Comparison of ENCODE assay signal across 10 cellular contexts in genomic region chr15:74179983-74180688, GRCh38. TPM values are rescaled to one million over a fixed set of nuclear protein-coding genes. Genes with fewer than 3 reads are reported as not detected.
DNase-seq lines count a peak whose midpoint lies in the region; ATAC-seq and TF ChIP-seq lines count a peak whose summit lies in the region.
"Had no signal": no experiment of that assay in that cellular context is flagged by ENCODE, and none has a peak within 500 bp of the region (broad histone marks: within the 10 kb centered on the region; RNA-seq: fewer than 3 reads in every experiment).

No MANE protein-coding gene starts in this region.

- peaks cover 26% of the 10 kb centered on the region for H3K4me1 ChIP-seq in IMR-90 (ENCODE audit: control insufficient read depth, insufficient read depth, low read length)
- peaks cover 46% of the 10 kb centered on the region for H3K4me1 ChIP-seq in stomach smooth muscle (ENCODE audit: control insufficient read depth, insufficient read depth, low read length)
- no peaks in the 10 kb centered on the region for H3K4me1 ChIP-seq in OCI-LY7 (ENCODE audit: insufficient read depth, low read length, poor library complexity, severe bottlenecking)

- H3K4me3 ChIP-seq in IMR-90 (ENCODE audit: insufficient read depth, low read depth, low read length) (no peak overlapping the region), stomach smooth muscle (ENCODE audit: low read length in 2 of 2) (no peak overlapping the region), OCI-LY7 (ENCODE audit: low read depth, low read length, poor library complexity, severe bottlenecking) (no peak overlapping the region)

- no peak overlapping the region; the same call in 1 of the 2 replicates for H2BK20ac ChIP-seq in IMR-90 (ENCODE audit: low read depth, low read length)

- peak overlapping the region in 1 of 2 experiments; percentile 9; a peak in 1 of 4 replicates for H4K8ac ChIP-seq in IMR-90 (ENCODE audit: low read depth in 2 of 2, low read length in 2 of 2)

- H3K4me3 Mint-ChIP-seq in brain (no peak overlapping the region), T-cell (no peak overlapping the region)
- H3K4me3 Mint-ChIP-seq: activated CD4-positive, alpha-beta memory T cell treated with anti-CD3 and anti-CD28 coated beads, Interleukin-2, amount 10 ng/mL, durations not matched to agents 7 days and 5 days; stimulated activated naive CD8-positive, alpha-beta T cell treated with anti-CD3 and anti-CD28 coated beads, Interleukin-15, Interleukin-2, amounts not matched to agents 100 ng/mL and 50 ng/mL, for 24 hours had no signal

- BruUV-seq in IMR-90 (replicated peaks; lab: Mats Ljungman, UMichigan) (no TSS peak), OCI-LY7 (replicated peaks; lab: Mats Ljungman, UMichigan) (no TSS peak)

- dilution Hi-C loops in IMR-90 (cut with HindIII; ENCODE audit: low sequenced_read_pairs, unreplicated experiment), result no loop called here

- H3K27ac Mint-ChIP-seq in brain (peak overlapping the region; percentile 76 to 93 (median 87)), T-cell (no peak overlapping the region)
- H3K27ac Mint-ChIP-seq: activated CD4-positive, alpha-beta memory T cell treated with anti-CD3 and anti-CD28 coated beads, Interleukin-2, amount 10 ng/mL, durations not matched to agents 7 days and 5 days; stimulated activated naive CD8-positive, alpha-beta T cell treated with anti-CD3 and anti-CD28 coated beads, Interleukin-15, Interleukin-2, amounts not matched to agents 100 ng/mL and 50 ng/mL, for 24 hours had no signal

- intact Hi-C loops in IMR-90 (cut with micrococcal nuclease) (no loop called here), OCI-LY7 (cut with micrococcal nuclease; ENCODE audit: unreplicated experiment) (no loop called here)

- in situ Hi-C loops in IMR-90 (cut with MboI; ENCODE audit: low sequenced_read_pairs), result no loop called here

- no peak overlapping the region for H3K27ac ChIP-seq in IMR-90 (ENCODE audit: insufficient read depth, low read length)
- peak overlapping the region; percentile 18 for H3K27ac ChIP-seq in stomach smooth muscle (ENCODE audit: low read length)
- no peak overlapping the region for H3K27ac ChIP-seq in OCI-LY7 (ENCODE audit: low read depth, low read length, poor library complexity, severe bottlenecking)

- H3K4me1 Mint-ChIP-seq in brain (peaks cover 58% of the 10 kb centered on the region), T-cell (no peaks in the 10 kb centered on the region)
- H3K4me1 Mint-ChIP-seq: activated CD4-positive, alpha-beta memory T cell treated with anti-CD3 and anti-CD28 coated beads, Interleukin-2, amount 10 ng/mL, durations not matched to agents 7 days and 5 days had no signal

- DNase-seq in IMR-90 (peak; percentile 37), iris pigment epithelial cell (ENCODE audit: low read depth) (peak; percentile 77), OCI-LY7 (ENCODE audit: low spot score) (no peak), iPS-NIHi7 (ENCODE audit: extremely low spot score) (no peak), T-cell (no peak), superior temporal gyrus (ENCODE audit: extremely low spot score) (no peak)
- DNase-seq: activated CD4-positive, alpha-beta memory T cell treated with anti-CD3 and anti-CD28 coated beads, Interleukin-2, amount 10 ng/mL, durations not matched to agents 7 days and 5 days had no signal

- no peak for TF ChIP-seq POLR2A in IMR-90 (IDR thresholded peaks at IDR 0.05; ENCODE audit: low read depth, low read length)

- no peaks in the 10 kb centered on the region for H3K9me3 ChIP-seq in IMR-90 (ENCODE audit: control insufficient read depth, insufficient read depth, low read length)
- H3K9me3 ChIP-seq in stomach smooth muscle (ENCODE audit: control insufficient read depth in 2 of 2, low read length in 2 of 2), result no peaks in the 10 kb centered on the region
- H3K9me3 ChIP-seq in OCI-LY7 (ENCODE audit: low read length), result no peaks in the 10 kb centered on the region

- H3K4me2 ChIP-seq in IMR-90 (ENCODE audit: low read depth, low read length), result no peak overlapping the region
- H3K4me2 ChIP-seq in OCI-LY7 (ENCODE audit: low read length), result no peak overlapping the region

- H3K79me1 ChIP-seq in IMR-90 (ENCODE audit: low read depth in 1 of 2, low read length in 2 of 2), result no peaks in the 10 kb centered on the region

- no peak for TF ChIP-seq CTCF in IMR-90 (conservative IDR thresholded peaks at IDR 0.05; ENCODE audit: low read depth, low read length)
- TF ChIP-seq CTCF in brain (conservative IDR thresholded peaks at IDR 0.05), result no peak
- TF ChIP-seq CTCF in OCI-LY7 (conservative IDR thresholded peaks at IDR 0.05; ENCODE audit: low read length), result no peak

- H3K4ac ChIP-seq in IMR-90 (ENCODE audit: low read depth, low read length), result peak overlapping the region; percentile 30

- H3K9me3 Mint-ChIP-seq in brain (no peaks in the 10 kb centered on the region), T-cell (no peaks in the 10 kb centered on the region)
- H3K9me3 Mint-ChIP-seq: activated CD4-positive, alpha-beta memory T cell treated with anti-CD3 and anti-CD28 coated beads, Interleukin-2, amount 10 ng/mL, durations not matched to agents 7 days and 5 days; stimulated activated naive CD8-positive, alpha-beta T cell treated with anti-CD3 and anti-CD28 coated beads, Interleukin-15, Interleukin-2, amounts not matched to agents 100 ng/mL and 50 ng/mL, for 24 hours had no signal

- no peaks in the 10 kb centered on the region for H3K36me3 ChIP-seq in IMR-90 (ENCODE audit: control insufficient read depth, insufficient read depth, low read length)
- peaks cover 9% of the 10 kb centered on the region in 2 donors for H3K36me3 ChIP-seq in stomach smooth muscle (ENCODE audit: control insufficient read depth in 2 of 2, insufficient read depth in 2 of 2, low read length in 2 of 2)
- H3K36me3 ChIP-seq in OCI-LY7 (ENCODE audit: insufficient read depth, low read length), result no peaks in the 10 kb centered on the region

- no peaks in the 10 kb centered on the region for H3K79me2 ChIP-seq in OCI-LY7 (ENCODE audit: insufficient read depth, low read depth, low read length)

- H3K36me3 Mint-ChIP-seq in brain, result no peaks in the 10 kb centered on the region
- no peaks in the 10 kb centered on the region for H3K36me3 Mint-ChIP-seq in T-cell

- POLR2A ChIA-PET in IMR-90 (lab: Charles Lee; ENCODE audit: unreplicated experiment) (no interaction called here), OCI-LY7 (lab: Charles Lee) (no interaction called here), T-cell (lab: Charles Lee) (no interaction called here)

- WGBS in IMR-90 (ENCODE audit: extremely low coverage in 2 of 2, insufficient read length in 1 of 2), 2 experiments, result 95% methylated on average over 4 of the region's 13 CpGs; no CpG with 5 or more reads in 1 of the 2 experiments

- peaks cover 2% of the 10 kb centered on the region for H3K27me3 Mint-ChIP-seq in brain
- peaks cover 0 to 14% of the 10 kb centered on the region in 2 donors for H3K27me3 Mint-ChIP-seq in T-cell
- H3K27me3 Mint-ChIP-seq: stimulated activated naive CD8-positive, alpha-beta T cell treated with anti-CD3 and anti-CD28 coated beads, Interleukin-15, Interleukin-2, amounts not matched to agents 100 ng/mL and 50 ng/mL, for 24 hours had no signal

- no peak overlapping the region for H2BK5ac ChIP-seq in IMR-90 (ENCODE audit: low read depth, low read length, poor library complexity, severe bottlenecking)

- no peak overlapping the region for H4K5ac ChIP-seq in IMR-90 (ENCODE audit: low read depth, low read length)

- H4K20me1 ChIP-seq in IMR-90 (ENCODE audit: insufficient read depth, low read length), result peaks cover 6% of the 10 kb centered on the region; the same call in 1 of the 2 replicates
- no peaks in the 10 kb centered on the region for H4K20me1 ChIP-seq in OCI-LY7 (ENCODE audit: insufficient read depth, low read length)

- TF ChIP-seq RAD21 in IMR-90 (IDR thresholded peaks at IDR 0.05; ENCODE audit: low read length), result no peak

- H3K18ac ChIP-seq in IMR-90 (ENCODE audit: low read depth, low read length), result no peak overlapping the region

- H2BK120ac ChIP-seq in IMR-90 (ENCODE audit: low read depth, low read length), result peak overlapping the region; percentile 8; the same call in 1 of the 2 replicates

- H4K91ac ChIP-seq in IMR-90 (ENCODE audit: insufficient read depth, low read depth, low read length), result peak overlapping the region; percentile 8; the same call in 1 of the 2 replicates

- no peak overlapping the region for H3K56ac ChIP-seq in IMR-90 (ENCODE audit: extremely low read depth, insufficient read depth, low read length)

- H3K9me1 ChIP-seq in IMR-90 (ENCODE audit: insufficient read depth, low read length), result peaks cover 29% of the 10 kb centered on the region

- H3K9me2 ChIP-seq in OCI-LY7 (ENCODE audit: insufficient read depth, low read length), result no peaks in the 10 kb centered on the region

- H3K27me3 ChIP-seq in IMR-90 (ENCODE audit: control insufficient read depth, insufficient read depth, low read length), result peaks cover 4% of the 10 kb centered on the region; the same call in 1 of the 2 replicates
- no peaks in the 10 kb centered on the region for H3K27me3 ChIP-seq in stomach smooth muscle (ENCODE audit: control insufficient read depth in 1 of 2, insufficient read depth in 2 of 2, low read length in 2 of 2)

- ATAC-seq in IMR-90 (ENCODE audit: low read depth), result no peak
- no peak for ATAC-seq in T-cell (replicated peaks in 1 of 4)

- peak overlapping the region; percentile 63 for H2AK5ac ChIP-seq in IMR-90 (ENCODE audit: low read depth, low read length)

- H2AFZ ChIP-seq in IMR-90 (replicated peaks; ENCODE audit: low read length, poor library complexity), result no peak overlapping the region
- no peak overlapping the region for H2AFZ ChIP-seq in OCI-LY7 (ENCODE audit: low read length)

- H3K9ac ChIP-seq in IMR-90 (ENCODE audit: low read depth, low read length) (no peak overlapping the region), stomach smooth muscle (ENCODE audit: low read length in 2 of 2) (no peak overlapping the region)

- no peak overlapping the region for H2BK15ac ChIP-seq in IMR-90 (ENCODE audit: low read depth, low read length)

- CTCF ChIA-PET in IMR-90 (lab: Yijun Ruan, JAX) (no interaction called here), OCI-LY7 (lab: Charles Lee; ENCODE audit: unreplicated experiment) (no interaction called here), T-cell (lab: Charles Lee) (no interaction called here)

- 0 out of 2 replicates have a peak overlapping the region, but pooled peaks have one; percentile 19 for H3K14ac ChIP-seq in IMR-90 (replicated peaks; ENCODE audit: low read depth, low read length)

- no peak overlapping the region for H2AK9ac ChIP-seq in IMR-90 (replicated peaks; ENCODE audit: low read depth, low read length, poor library complexity)

- H3K23ac ChIP-seq in IMR-90 (ENCODE audit: low read depth, low read length), result no peak overlapping the region

RNA-seq across cellular contexts. Expression of gene ISLR, which starts 6.6 kb away (rescaled TPM):
- total RNA-seq in IMR-90 (2012; rRNA removed) (under 0.01 TPM in 2 replicates), OCI-LY7 (2022) (not detected in 2 replicates), T-cell (under 1 TPM in 1 of 5 donors, not detected in 4; 0.12 TPM)
- polyA plus RNA-seq in IMR-90 (2012; rRNA removed) (0.79 and 1.0 TPM in 2 replicates), brain (ENCODE audit: insufficient read depth, low read depth, low replicate concordance) (13.7 TPM)
- polyA plus RNA-seq in IMR-90 (2012; cell fraction: cytosol; rRNA removed), result 0.53 and 2.1 TPM in 2 replicates
- polyA plus RNA-seq in IMR-90 (2012; cell fraction: nucleus; rRNA removed; ENCODE audit: low replicate concordance), result 0.40 and 0.44 TPM in 2 replicates
- total RNA-seq in OCI-LY7 (2014; rRNA removed; shearing (Covaris generic)), result not detected in 2 replicates
- total RNA-seq: activated CD4-positive, alpha-beta memory T cell treated with anti-CD3 and anti-CD28 coated beads, Interleukin-2, amount 10 ng/mL, durations not matched to agents 7 days and 5 days had no signal

RNA-seq across cellular contexts. Expression of gene STRA6, which starts 22.5 kb away (rescaled TPM):
- not detected in 2 replicates for total RNA-seq in IMR-90 (2012; rRNA removed)
- 0.14 and 0.17 TPM in 2 replicates for polyA plus RNA-seq in IMR-90 (2012; rRNA removed)
- 0.11 TPM in 1 of 2 replicates, not detected in the other for polyA plus RNA-seq in IMR-90 (2012; cell fraction: cytosol; rRNA removed)
- 0.37 and 0.60 TPM in 2 replicates for polyA plus RNA-seq in IMR-90 (2012; cell fraction: nucleus; rRNA removed; ENCODE audit: low replicate concordance)
- 1.1 TPM for polyA plus RNA-seq in brain (ENCODE audit: insufficient read depth, low read depth, low replicate concordance)
- not detected in 2 replicates for total RNA-seq in OCI-LY7 (2014; rRNA removed; shearing (Covaris generic))
- total RNA-seq in OCI-LY7 (2022), result not detected in 2 replicates
- not detected for total RNA-seq in T-cell
- total RNA-seq: activated CD4-positive, alpha-beta memory T cell treated with anti-CD3 and anti-CD28 coated beads, Interleukin-2, amount 10 ng/mL, durations not matched to agents 7 days and 5 days had no signal

RNA-seq across cellular contexts. Expression of gene ISLR2, which starts 49.8 kb away (rescaled TPM):
- not detected in 2 replicates for total RNA-seq in IMR-90 (2012; rRNA removed)
- polyA plus RNA-seq in IMR-90 (2012; rRNA removed), result not detected in 2 replicates
- polyA plus RNA-seq in IMR-90 (2012; cell fraction: cytosol; rRNA removed), result not detected in 2 replicates
- not detected in 2 replicates for polyA plus RNA-seq in IMR-90 (2012; cell fraction: nucleus; rRNA removed; ENCODE audit: low replicate concordance)
- polyA plus RNA-seq in brain (ENCODE audit: insufficient read depth, low read depth, low replicate concordance), result 30.2 TPM
- total RNA-seq in OCI-LY7 (2014; rRNA removed; shearing (Covaris generic)), result not detected in 2 replicates
- total RNA-seq in OCI-LY7 (2022), result not detected in 2 replicates
- under 1 TPM in 1 of 5 donors, not detected in 4; 0.06 TPM for total RNA-seq in T-cell

RNA-seq across cellular contexts. Expression of gene CCDC33, which starts 56.0 kb away (rescaled TPM):
- not detected in 2 replicates for total RNA-seq in IMR-90 (2012; rRNA removed)
- not detected in 2 replicates for polyA plus RNA-seq in IMR-90 (2012; rRNA removed)
- not detected in 2 replicates for polyA plus RNA-seq in IMR-90 (2012; cell fraction: cytosol; rRNA removed)
- not detected in 2 replicates for polyA plus RNA-seq in IMR-90 (2012; cell fraction: nucleus; rRNA removed; ENCODE audit: low replicate concordance)
- polyA plus RNA-seq in brain (ENCODE audit: insufficient read depth, low read depth, low replicate concordance), result 0.46 TPM
- not detected in 2 replicates for total RNA-seq in OCI-LY7 (2014; rRNA removed; shearing (Covaris generic))
- total RNA-seq in OCI-LY7 (2022), result not detected in 2 replicates
- total RNA-seq in T-cell, result not detected
- total RNA-seq: activated CD4-positive, alpha-beta memory T cell treated with anti-CD3 and anti-CD28 coated beads, Interleukin-2, amount 10 ng/mL, durations not matched to agents 7 days and 5 days had no signal

Comparison
In these comparisons a context has a peak if more than half of its experiments do, and no peak if none do; other contexts are left out.
1. DNase-seq: peak in IMR-90 (single experiment) and iris pigment epithelial cell (single experiment); none in OCI-LY7 (single experiment), iPS-NIHi7 (single experiment), T-cell (0 of 34) and superior temporal gyrus (single experiment).
2. H3K27ac Mint-ChIP-seq: peak in brain (5 of 5); none in T-cell (0 of 2).